In genomic region chr1:206521694-206522402, GRCh38 we compare ENCODE assay signal across 13 cellular contexts. TPM values are rescaled to one million over a fixed set of nuclear protein-coding genes. Genes with fewer than 3 reads are reported as not detected.
DNase-seq lines count a peak whose midpoint lies in the region; ATAC-seq and TF ChIP-seq lines count a peak whose summit lies in the region.
"Had no signal": no experiment of that assay in that cellular context is flagged by ENCODE, and none has a peak within 500 bp of the region (broad histone marks: within the 10 kb centered on the region; RNA-seq: fewer than 3 reads in every experiment).

No MANE protein-coding gene starts in this region.

- no peaks in the 10 kb centered on the region for H3K27me3 ChIP-seq in cardiac muscle cell
- no peaks in the 10 kb centered on the region for H3K27me3 ChIP-seq in upper lobe of right lung

- no peak for ATAC-seq in upper lobe of right lung

- DNase-seq in cardiac muscle cell (ENCODE audit: low read depth in 1 of 2, low spot score in 1 of 2) (peak in 1 of 2 donors; percentile 73), cardiac septum (ENCODE audit: low spot score) (no peak), chondrocyte (ENCODE audit: low spot score) (peak; percentile 36), upper lobe of right lung (peak; percentile 39), RKO (ENCODE audit: low spot score) (no peak), NCI-H69 (lab: John Stamatoyannopoulos, UW) (no peak), endothelial cell (ENCODE audit: low spot score) (no peak)
- DNase-seq: COR-L47, Kasumi-1, NCI-H526 treated with DMSO at 0.1 percent for 48 hours had no signal

- no peaks in the 10 kb centered on the region for H3K9me3 Mint-ChIP-seq in chondrocyte (ENCODE audit: low read depth)
- H3K9me3 Mint-ChIP-seq in nephron, result no peaks in the 10 kb centered on the region
- H3K9me3 Mint-ChIP-seq in endothelial cell (ENCODE audit: unreplicated experiment), result no peaks in the 10 kb centered on the region
- H3K9me3 Mint-ChIP-seq: CD14-positive monocyte had no signal

- H3K9me3 ChIP-seq in cardiac muscle cell (ENCODE audit: low read depth) (no peaks in the 10 kb centered on the region), upper lobe of right lung (no peaks in the 10 kb centered on the region)
- H3K9me3 ChIP-seq: HAP-1 had no signal

- H3K27ac ChIP-seq in cardiac muscle cell (peak overlapping the region; percentile 89), upper lobe of right lung (no peak overlapping the region)

- H3K27me3 Mint-ChIP-seq in chondrocyte (ENCODE audit: low read depth) (peaks cover 3% of the 10 kb centered on the region), nephron (ENCODE audit: low read depth) (peaks cover 16% of the 10 kb centered on the region), endothelial cell (ENCODE audit: unreplicated experiment) (peaks cover 2% of the 10 kb centered on the region)

- TF ChIP-seq CTCF in cardiac muscle cell (IDR thresholded peaks at IDR 0.05; ENCODE audit: low read depth, low read length), result no peak
- TF ChIP-seq CTCF in chondrocyte (IDR thresholded peaks at IDR 0.05), result no peak
- no peak for TF ChIP-seq CTCF in nephron (IDR thresholded peaks at IDR 0.05; ENCODE audit: unreplicated experiment in 3 of 3)
- TF ChIP-seq CTCF in upper lobe of right lung (IDR thresholded peaks at IDR 0.05), result no peak
- TF ChIP-seq CTCF in endothelial cell (IDR thresholded peaks at IDR 0.05; ENCODE audit: unreplicated experiment), result no peak

- intact Hi-C loops in cardiac septum (cut with DNase I) (no loop called here), upper lobe of right lung (cut with DNase I) (no loop called here)

- H3K4me1 ChIP-seq in cardiac muscle cell (ENCODE audit: low read depth), result peaks cover 59% of the 10 kb centered on the region
- no peaks in the 10 kb centered on the region for H3K4me1 ChIP-seq in upper lobe of right lung
- H3K4me1 ChIP-seq: HAP-1 had no signal

- H3K4me3 ChIP-seq in cardiac muscle cell (no peak overlapping the region), upper lobe of right lung (no peak overlapping the region)
- H3K4me3 ChIP-seq: HAP-1 had no signal

- no peaks in the 10 kb centered on the region for H3K36me3 ChIP-seq in cardiac muscle cell
- H3K36me3 ChIP-seq in upper lobe of right lung, result no peaks in the 10 kb centered on the region
- H3K36me3 ChIP-seq: HAP-1 had no signal

- H3K36me3 Mint-ChIP-seq in chondrocyte (ENCODE audit: low read depth) (no peaks in the 10 kb centered on the region), nephron (ENCODE audit: low read depth) (no peaks in the 10 kb centered on the region), endothelial cell (ENCODE audit: low read depth, unreplicated experiment) (no peaks in the 10 kb centered on the region)
- H3K36me3 Mint-ChIP-seq: CD14-positive monocyte had no signal

- no peak overlapping the region for H3K4me3 Mint-ChIP-seq in chondrocyte (ENCODE audit: unreplicated experiment)
- no peak overlapping the region for H3K4me3 Mint-ChIP-seq in nephron
- H3K4me3 Mint-ChIP-seq in endothelial cell (ENCODE audit: unreplicated experiment), result no peak overlapping the region
- H3K4me3 Mint-ChIP-seq: CD14-positive monocyte had no signal

- H3K4me1 Mint-ChIP-seq in chondrocyte (ENCODE audit: low read depth), result peaks cover 12% of the 10 kb centered on the region
- peaks cover 36% of the 10 kb centered on the region for H3K4me1 Mint-ChIP-seq in nephron
- peaks cover 4% of the 10 kb centered on the region for H3K4me1 Mint-ChIP-seq in endothelial cell (ENCODE audit: unreplicated experiment)

- no peak overlapping the region for H3K27ac Mint-ChIP-seq in chondrocyte (ENCODE audit: unreplicated experiment)
- peak overlapping the region; percentile 3 to 21 (median 7) for H3K27ac Mint-ChIP-seq in nephron
- no peak overlapping the region for H3K27ac Mint-ChIP-seq in endothelial cell (ENCODE audit: unreplicated experiment)

RNA-seq across cellular contexts. Expression of gene RASSF5, which starts 14.5 kb away (rescaled TPM):
- 45.3 and 50.7 TPM in 2 replicates for total RNA-seq in cardiac muscle cell
- 40.9 and 42.0 TPM in 2 replicates for polyA plus RNA-seq in cardiac muscle cell
- total RNA-seq in cardiac septum, result 15.5 TPM
- total RNA-seq in chondrocyte, result 0.12 to 0.36 TPM (median 0.27 TPM) in 3 replicates
- 37.6 TPM for total RNA-seq in upper lobe of right lung
- 1.2 TPM for total RNA-seq in endothelial cell (ENCODE audit: unreplicated experiment)

RNA-seq across cellular contexts. Expression of gene IKBKE, which starts 51.6 kb away (rescaled TPM):
- 22.8 and 24.7 TPM in 2 replicates for total RNA-seq in cardiac muscle cell
- polyA plus RNA-seq in cardiac muscle cell, result 13.6 and 27.0 TPM in 2 replicates
- total RNA-seq in cardiac septum, result 0.97 TPM
- 7.7 to 10.5 TPM (median 8.5 TPM) in 3 replicates for total RNA-seq in chondrocyte
- 8.5 TPM for total RNA-seq in upper lobe of right lung
- total RNA-seq in endothelial cell (ENCODE audit: unreplicated experiment), result 20.9 TPM

Comparison
In these comparisons a context has a peak if more than half of its experiments do, and no peak if none do; other contexts are left out.
1. DNase-seq: peak in chondrocyte (single experiment) and upper lobe of right lung (single experiment); none in cardiac septum (single experiment), RKO (single experiment), NCI-H69 (single experiment) and endothelial cell (single experiment).
2. H3K27ac Mint-ChIP-seq: peak in nephron (3 of 3); none in chondrocyte (single experiment) and endothelial cell (single experiment).